ENCODE assay signal across 15 cellular contexts in the genomic region with DNA sequence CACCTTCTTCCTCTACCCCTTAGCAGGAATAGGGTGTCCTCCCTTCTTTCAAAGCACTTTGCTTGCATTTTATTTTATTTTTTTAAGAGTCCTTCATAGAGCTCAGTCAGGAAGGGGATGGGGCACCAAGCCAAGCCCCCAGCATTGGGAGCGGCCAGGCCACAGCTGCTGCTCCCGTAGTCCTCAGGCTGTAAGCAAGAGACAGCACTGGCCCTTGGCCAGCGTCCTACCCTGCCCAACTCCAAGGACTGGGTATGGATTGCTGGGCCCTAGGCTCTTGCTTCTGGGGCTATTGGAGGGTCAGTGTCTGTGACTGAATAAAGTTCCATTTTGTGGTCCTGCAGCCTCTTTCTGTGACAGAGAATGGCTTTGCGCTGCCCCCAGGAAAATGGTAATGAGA. TPM values are rescaled to one million over a fixed set of nuclear protein-coding genes. Genes with fewer than 3 reads are reported as not detected.
DNase-seq lines count a peak whose midpoint lies in the region; ATAC-seq and TF ChIP-seq lines count a peak whose summit lies in the region.
"Had no signal": no experiment of that assay in that cellular context is flagged by ENCODE, and none has a peak within 500 bp of the region (broad histone marks: within the 10 kb centered on the region; RNA-seq: fewer than 3 reads in every experiment).

No MANE protein-coding gene starts in this region.

- DNase-seq in activated naive CD4-positive, alpha-beta T cell treated with anti-CD3 and anti-CD28 coated beads, Interleukin-2, amount 50 U/mL, for 72 hours (ENCODE audit: low spot score in 2 of 2) = no peak
- DNase-seq in activated naive CD4-positive, alpha-beta T cell (lab: John Stamatoyannopoulos, UW) = no peak
- no peak for DNase-seq in memory B cell (ENCODE audit: low spot score in 2 of 2)
- no peak for DNase-seq in stomach
- DNase-seq in AG08396 (ENCODE audit: low spot score) = no peak
- DNase-seq in NCI-H510A treated with DMSO at 0.1 percent for 48 hours (lab: John Stamatoyannopoulos, UW) = no peak
- DNase-seq: activated CD4-positive, CD25-positive, alpha-beta regulatory T cell; dermis blood vessel endothelial cell; left cardiac atrium; MG63; NCI-H2029 treated with DMSO at 0.1 percent for 48 hours had no signal

- no peak for ATAC-seq in activated naive CD4-positive, alpha-beta T cell treated with anti-CD3 and anti-CD28 coated beads, Interleukin-2, amount 50 U/mL, for 72 hours
- ATAC-seq in memory B cell (ENCODE audit: low read depth) = no peak
- no peak for ATAC-seq in activated CD4-positive, CD25-positive, alpha-beta regulatory T cell treated with anti-CD3 and anti-CD28 coated beads, Interleukin-2, amount 50 U/mL, for 24 hours
- ATAC-seq: left cardiac atrium had no signal

- TF ChIP-seq EP300 in stomach (IDR thresholded peaks at IDR 0.05) = no peak

- H3K36me3 ChIP-seq in stomach = peaks cover 41 to 76% (median 73%) of the 10 kb centered on the region in 4 donors

- H3K27me3 Mint-ChIP-seq in memory B cell = no peaks in the 10 kb centered on the region

- TF ChIP-seq CTCF in VCaP (conservative IDR thresholded peaks at IDR 0.05) = no peak
- no peak for TF ChIP-seq CTCF in stomach (IDR thresholded peaks at IDR 0.05)

- peaks cover 7 to 54% (median 31%) of the 10 kb centered on the region in 4 donors for H3K4me1 ChIP-seq in stomach

- H3K27ac ChIP-seq in VCaP (peak overlapping the region; percentile 36; the same call in 1 of the 2 replicates), stomach (peak overlapping the region in 3 of 5 donors; percentile 1 to 59 (median 50))

- no peaks in the 10 kb centered on the region for H3K27me3 ChIP-seq in stomach
- H3K27me3 ChIP-seq: MG63 had no signal

- peak overlapping the region; percentile 19 to 66 for H3K27ac Mint-ChIP-seq in activated naive CD4-positive, alpha-beta T cell treated with anti-CD3 and anti-CD28 coated beads, Interleukin-2, amount 50 U/mL, for 72 hours
- H3K27ac Mint-ChIP-seq in memory B cell = peak overlapping the region; percentile 14

- H3K36me3 Mint-ChIP-seq in activated naive CD4-positive, alpha-beta T cell treated with anti-CD3 and anti-CD28 coated beads, Interleukin-2, amount 50 U/mL, for 72 hours = peaks cover 15 to 18% of the 10 kb centered on the region in 2 donors
- H3K36me3 Mint-ChIP-seq in memory B cell = peaks cover 11% of the 10 kb centered on the region

- intact Hi-C loops in stomach (cut with DNase I; ENCODE audit: low total_unique reads) = no loop called here

- no peak for TF ChIP-seq POLR2A in stomach (IDR thresholded peaks at IDR 0.05)

- H3K4me1 Mint-ChIP-seq in memory B cell = peaks cover 13% of the 10 kb centered on the region

- H3K9me3 ChIP-seq in stomach = no peaks in the 10 kb centered on the region
- H3K9me3 ChIP-seq: MG63 had no signal

- WGBS in stomach, 5 donors = 55 to 63% (median 58%) methylated on average over 4 of the region's 4 CpGs

- H3K9me3 Mint-ChIP-seq in activated naive CD4-positive, alpha-beta T cell treated with anti-CD3 and anti-CD28 coated beads, Interleukin-2, amount 50 U/mL, for 72 hours = no peaks in the 10 kb centered on the region
- H3K9me3 Mint-ChIP-seq in memory B cell = no peaks in the 10 kb centered on the region

- H3K4me3 Mint-ChIP-seq in memory B cell = no peak overlapping the region

- no peak overlapping the region for H3K4me3 ChIP-seq in stomach
- H3K4me3 ChIP-seq: MG63 had no signal

RNA-seq across cellular contexts. Expression of a gene that starts 4.6 kb away (rescaled TPM):
- 10 to 100 TPM; 27.4 to 50.4 TPM for total RNA-seq in activated naive CD4-positive, alpha-beta T cell treated with anti-CD3 and anti-CD28 coated beads, Interleukin-2, amount 50 U/mL, for 72 hours
- total RNA-seq in stomach = 10 to 100 TPM; 10.7 to 62.4 (median 16.2) TPM
- 10 to 100 TPM; 16.2 to 37.8 (median 16.5) TPM for polyA plus RNA-seq in stomach

RNA-seq across cellular contexts. Expression of a gene that starts 8.3 kb away (rescaled TPM):
- total RNA-seq in activated naive CD4-positive, alpha-beta T cell treated with anti-CD3 and anti-CD28 coated beads, Interleukin-2, amount 50 U/mL, for 72 hours = 10 to 100 TPM; 81.1 to 94.4 TPM
- 10 to 100 TPM; 11.1 to 57.4 (median 43.7) TPM for total RNA-seq in stomach
- polyA plus RNA-seq in stomach = 10 to 100 TPM; 21.0 to 29.9 (median 29.2) TPM

RNA-seq across cellular contexts. Expression of a gene that starts 20.9 kb away (rescaled TPM):
- total RNA-seq in activated naive CD4-positive, alpha-beta T cell treated with anti-CD3 and anti-CD28 coated beads, Interleukin-2, amount 50 U/mL, for 72 hours = under 1 TPM; 0.39 to 0.52 TPM
- under 1 TPM in 1 of 5 donors, not detected in 4; 0.73 TPM for total RNA-seq in stomach
- polyA plus RNA-seq in stomach = under 1 TPM in 2 of 3 donors, not detected in 1; 0.30 to 0.31 TPM
- total RNA-seq: renal cortical epithelial cell had no signal
- polyA plus RNA-seq: fibroblast of lung had no signal

RNA-seq across cellular contexts. Expression of a gene that starts 28.1 kb away (rescaled TPM):
- total RNA-seq in activated naive CD4-positive, alpha-beta T cell treated with anti-CD3 and anti-CD28 coated beads, Interleukin-2, amount 50 U/mL, for 72 hours = 100 to 1,000 TPM; 112 to 134 TPM
- 100 to 1,000 TPM in 2 of 5 donors, 10 to 100 TPM in 3; 35.8 to 198 (median 59.4) TPM for total RNA-seq in stomach
- polyA plus RNA-seq in stomach = 10 to 100 TPM; 25.5 to 28.8 (median 27.4) TPM

RNA-seq across cellular contexts. Expression of a gene that starts 49.7 kb away (rescaled TPM):
- 10 to 100 TPM; 23.7 to 25.0 TPM for total RNA-seq in activated naive CD4-positive, alpha-beta T cell treated with anti-CD3 and anti-CD28 coated beads, Interleukin-2, amount 50 U/mL, for 72 hours
- 1 to 10 TPM in 2 of 5 donors, under 1 TPM in 1, not detected in 2; 0.14 to 1.7 (median 1.3) TPM for total RNA-seq in stomach
- 1 to 10 TPM in 1 of 3 donors, under 1 TPM in 2; 0.61 to 2.4 (median 0.62) TPM for polyA plus RNA-seq in stomach
